7 cellular contexts compared by ENCODE assay signal in the genomic region with DNA sequence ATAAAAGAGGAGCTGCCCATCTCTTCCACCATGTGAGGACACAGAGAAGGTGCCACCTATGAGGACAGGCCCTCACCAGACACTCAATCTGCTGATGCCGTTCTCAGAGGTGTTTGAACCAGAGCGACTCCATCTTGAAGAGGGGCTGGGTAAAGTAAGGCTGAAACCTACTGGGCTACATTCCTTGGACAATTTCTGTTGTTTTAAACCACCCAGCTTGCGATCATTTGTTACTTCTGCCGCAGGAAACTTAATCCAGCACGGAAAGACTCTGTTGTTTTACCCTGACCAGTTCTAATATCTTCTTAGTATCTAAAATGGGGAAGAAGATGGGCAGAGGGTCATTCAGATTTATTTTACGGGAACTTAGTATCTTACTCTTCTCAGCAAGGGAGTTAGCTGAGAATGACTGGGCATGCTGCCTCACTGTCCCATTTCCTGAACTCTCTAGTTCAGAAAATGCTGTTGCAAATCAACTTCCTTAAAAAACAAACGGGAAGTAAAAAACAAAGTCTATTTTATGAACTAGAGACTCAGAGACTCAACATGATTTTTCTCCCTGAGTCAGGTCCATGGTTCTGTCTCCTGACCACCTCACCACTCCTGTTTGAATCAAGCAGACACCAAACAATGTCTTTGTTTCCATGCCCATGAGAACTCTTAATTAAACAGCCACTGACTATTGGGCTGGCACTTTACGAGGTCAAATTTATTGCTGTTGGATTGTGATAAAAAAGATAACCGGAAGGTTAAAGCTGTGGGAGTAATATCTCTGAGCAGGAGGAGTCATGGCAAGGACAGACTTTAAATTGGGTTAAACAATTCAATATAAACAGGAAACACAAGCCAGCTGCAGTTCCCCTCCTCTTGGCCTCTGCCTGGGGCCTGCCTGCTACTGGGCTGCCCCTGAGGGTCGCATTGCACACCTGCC. TPM values are rescaled to one million over a fixed set of nuclear protein-coding genes. Genes with fewer than 3 reads are reported as not detected.
A peak's percentile ranks its signal among the peaks of the same experiment; 100 is the strongest.
DNase-seq lines count a peak whose midpoint lies in the region; ATAC-seq and TF ChIP-seq lines count a peak whose summit lies in the region.

No MANE protein-coding gene starts in this region.

- no CpG with 5 or more reads among the region's 10 CpGs for WGBS in IMR-90 (ENCODE audit: extremely low coverage in 2 of 2, insufficient read length in 1 of 2), 2 experiments
- WGBS in spleen, 5 donors = 30 to 38% (median 36%) methylated on average over 10 of the region's 10 CpGs

- POLR2A ChIA-PET in IMR-90 (lab: Charles Lee; ENCODE audit: unreplicated experiment) = interaction anchor here (0.6 to 1.1 kb wide), 2 partner anchors 41 to 109 kb away, joined by 3 to 6 read pairs; no protein-coding TSS in a partner anchor

- no peak overlapping the region for H3K4ac ChIP-seq in IMR-90 (ENCODE audit: low read depth, low read length)

- H2AFZ ChIP-seq in IMR-90 (replicated peaks; ENCODE audit: low read length, poor library complexity) = no peak overlapping the region

- H3K14ac ChIP-seq in IMR-90 (replicated peaks; ENCODE audit: low read depth, low read length) = no peak overlapping the region

- CTCF ChIA-PET in IMR-90 (lab: Yijun Ruan, JAX) = interaction anchor here (0.6 to 1.0 kb wide), 2 partner anchors 60 to 1692 kb away, joined by 4 read pairs; no protein-coding TSS in a partner anchor

- DNase-seq in IMR-90 (no peak), SIG-M5 treated with dmso at 0.1 percent for 504 hours (lab: John Stamatoyannopoulos, UW; ENCODE audit: unreplicated experiment) (peak; percentile 96), germinal center (ENCODE audit: low spot score) (peak; percentile 14), spleen (peak; percentile 85), DMS 273 (lab: John Stamatoyannopoulos, UW; ENCODE audit: unreplicated experiment) (no peak), NCI-H1105 (lab: John Stamatoyannopoulos, UW) (no peak)
- no peak for DNase-seq in stimulated activated CD4-positive, alpha-beta T cell treated with anti-CD3 and anti-CD28 coated beads, Interleukin-15, amount 100 ng/mL, for 24 hours

- H3K56ac ChIP-seq in IMR-90 (ENCODE audit: extremely low read depth, insufficient read depth, low read length) = no peak overlapping the region

- H3K23ac ChIP-seq in IMR-90 (ENCODE audit: low read depth, low read length) = 0 out of 2 replicates have a peak overlapping the region, but pooled peaks have one; percentile 8

- no peak overlapping the region for H4K91ac ChIP-seq in IMR-90 (ENCODE audit: insufficient read depth, low read depth, low read length)

- H2AK9ac ChIP-seq in IMR-90 (replicated peaks; ENCODE audit: low read depth, low read length, poor library complexity) = no peak overlapping the region

- no peaks in the 10 kb centered on the region for H3K27me3 ChIP-seq in IMR-90 (ENCODE audit: control insufficient read depth, insufficient read depth, low read length)
- no peaks in the 10 kb centered on the region for H3K27me3 ChIP-seq in spleen (replicated peaks in 1 of 7)

- TF ChIP-seq RAD21 in IMR-90 (IDR thresholded peaks at IDR 0.05; ENCODE audit: low read length) = no peak

- H3K9me3 ChIP-seq in IMR-90 (ENCODE audit: control insufficient read depth, insufficient read depth, low read length) (no peaks in the 10 kb centered on the region), spleen (no peaks in the 10 kb centered on the region)

- no peak overlapping the region for H2BK120ac ChIP-seq in IMR-90 (ENCODE audit: low read depth, low read length)

- H3K27ac ChIP-seq in IMR-90 (ENCODE audit: insufficient read depth, low read length) (no peak overlapping the region), spleen (peak overlapping the region; percentile 74 to 95 (median 90))

- ATAC-seq in IMR-90 (ENCODE audit: low read depth) = peak; percentile 68

- H3K4me1 ChIP-seq in IMR-90 (ENCODE audit: control insufficient read depth, insufficient read depth, low read length) (peaks cover 5% of the 10 kb centered on the region), spleen (peaks cover 33 to 98% (median 59%) of the 10 kb centered on the region in 6 donors)

- no peak overlapping the region for H3K4me3 ChIP-seq in IMR-90 (ENCODE audit: insufficient read depth, low read depth, low read length)
- peak overlapping the region in 1 of 8 donors; percentile 19 for H3K4me3 ChIP-seq in spleen

- H2BK20ac ChIP-seq in IMR-90 (ENCODE audit: low read depth, low read length) = no peak overlapping the region

- intact Hi-C loops in IMR-90 (cut with micrococcal nuclease) = no loop called here
- intact Hi-C loops in spleen (cut with DNase I; ENCODE audit: low total_unique reads) = no loop called here

- in situ Hi-C loops in IMR-90 (cut with MboI; ENCODE audit: low sequenced_read_pairs) = no loop called here

- H3K9me1 ChIP-seq in IMR-90 (ENCODE audit: insufficient read depth, low read length) = no peaks in the 10 kb centered on the region

- no peaks in the 10 kb centered on the region for H4K20me1 ChIP-seq in IMR-90 (ENCODE audit: insufficient read depth, low read length)

- BruUV-seq in IMR-90 (replicated peaks; lab: Mats Ljungman, UMichigan) = no TSS peak

- H4K5ac ChIP-seq in IMR-90 (ENCODE audit: low read depth, low read length) = no peak overlapping the region

- dilution Hi-C loops in IMR-90 (cut with HindIII; ENCODE audit: low sequenced_read_pairs, unreplicated experiment) = no loop called here

- no peak overlapping the region for H3K9ac ChIP-seq in IMR-90 (ENCODE audit: low read depth, low read length)

- TF ChIP-seq CTCF in IMR-90 (conservative IDR thresholded peaks at IDR 0.05; ENCODE audit: low read depth, low read length) = no peak
- no peak for TF ChIP-seq CTCF in spleen (IDR thresholded peaks at IDR 0.05 in 8 of 11, conservative IDR thresholded peaks at IDR 0.05 in 3 of 11)

- H2BK5ac ChIP-seq in IMR-90 (ENCODE audit: low read depth, low read length, poor library complexity, severe bottlenecking) = no peak overlapping the region

- H3K36me3 ChIP-seq in IMR-90 (ENCODE audit: control insufficient read depth, insufficient read depth, low read length) = peaks cover 6% of the 10 kb centered on the region; the same call in 1 of the 2 replicates
- H3K36me3 ChIP-seq in spleen = peaks cover 0 to 23% (median 15%) of the 10 kb centered on the region in 6 donors

- H4K8ac ChIP-seq in IMR-90 (ENCODE audit: low read depth in 2 of 2, low read length in 2 of 2) = peak overlapping the region in 1 of 2 experiments; percentile 9; a peak in 1 of 4 replicates

- no peak overlapping the region; the same call in 1 of the 2 replicates for H2AK5ac ChIP-seq in IMR-90 (ENCODE audit: low read depth, low read length)

- TF ChIP-seq POLR2A in IMR-90 (IDR thresholded peaks at IDR 0.05; ENCODE audit: low read depth, low read length) = no peak
- TF ChIP-seq POLR2A in spleen (IDR thresholded peaks at IDR 0.05) = no peak

- H2BK15ac ChIP-seq in IMR-90 (ENCODE audit: low read depth, low read length) = no peak overlapping the region

- no peak overlapping the region for H3K18ac ChIP-seq in IMR-90 (ENCODE audit: low read depth, low read length)

- H3K79me1 ChIP-seq in IMR-90 (ENCODE audit: low read depth in 1 of 2, low read length in 2 of 2) = no peaks in the 10 kb centered on the region

- no peak overlapping the region for H3K4me2 ChIP-seq in IMR-90 (ENCODE audit: low read depth, low read length)

TF ChIP-seq in IMR-90, 13 proteins besides CTCF, POLR2A, EP300 and RAD21:
- TF ChIP-seq MAZ (IDR thresholded peaks at IDR 0.05; ENCODE audit: borderline replicate concordance, low read depth, low read length) (no peak), NFE2L2 (IDR thresholded peaks at IDR 0.05; ENCODE audit: low read depth, low read length) (no peak), MXI1 (IDR thresholded peaks at IDR 0.05; ENCODE audit: borderline replicate concordance, low read depth, low read length) (no peak), MAFK (IDR thresholded peaks at IDR 0.05; ENCODE audit: low read depth, low read length) (no peak), RCOR1 (IDR thresholded peaks at IDR 0.05; ENCODE audit: insufficient replicate concordance, low read length) (no peak), BHLHE40 (IDR thresholded peaks at IDR 0.05; ENCODE audit: low read depth, low read length) (no peak), RFX5 (IDR thresholded peaks at IDR 0.05; ENCODE audit: low read depth, low read length) (no peak), SMC3 (IDR thresholded peaks at IDR 0.05; ENCODE audit: low read depth, low read length) (no peak), CEBPB (IDR thresholded peaks at IDR 0.05; ENCODE audit: low read depth, low read length) (no peak)
- TF ChIP-seq, protein P1, sequence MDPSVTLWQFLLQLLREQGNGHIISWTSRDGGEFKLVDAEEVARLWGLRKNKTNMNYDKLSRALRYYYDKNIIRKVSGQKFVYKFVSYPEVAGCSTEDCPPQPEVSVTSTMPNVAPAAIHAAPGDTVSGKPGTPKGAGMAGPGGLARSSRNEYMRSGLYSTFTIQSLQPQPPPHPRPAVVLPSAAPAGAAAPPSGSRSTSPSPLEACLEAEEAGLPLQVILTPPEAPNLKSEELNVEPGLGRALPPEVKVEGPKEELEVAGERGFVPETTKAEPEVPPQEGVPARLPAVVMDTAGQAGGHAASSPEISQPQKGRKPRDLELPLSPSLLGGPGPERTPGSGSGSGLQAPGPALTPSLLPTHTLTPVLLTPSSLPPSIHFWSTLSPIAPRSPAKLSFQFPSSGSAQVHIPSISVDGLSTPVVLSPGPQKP (IDR thresholded peaks at IDR 0.05; ENCODE audit: borderline replicate concordance, low read depth, low read length) = no peak
- TF ChIP-seq, protein P2, sequence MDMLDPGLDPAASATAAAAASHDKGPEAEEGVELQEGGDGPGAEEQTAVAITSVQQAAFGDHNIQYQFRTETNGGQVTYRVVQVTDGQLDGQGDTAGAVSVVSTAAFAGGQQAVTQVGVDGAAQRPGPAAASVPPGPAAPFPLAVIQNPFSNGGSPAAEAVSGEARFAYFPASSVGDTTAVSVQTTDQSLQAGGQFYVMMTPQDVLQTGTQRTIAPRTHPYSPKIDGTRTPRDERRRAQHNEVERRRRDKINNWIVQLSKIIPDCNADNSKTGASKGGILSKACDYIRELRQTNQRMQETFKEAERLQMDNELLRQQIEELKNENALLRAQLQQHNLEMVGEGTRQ (IDR thresholded peaks at IDR 0.05; ENCODE audit: low read depth, low read length) = no peak

RNA-seq across cellular contexts. Expression of a gene that starts 23.8 kb away (rescaled TPM):
- 9.9 and 12.8 TPM in 2 replicates for total RNA-seq in IMR-90 (2012; rRNA removed)
- 5.9 and 7.8 TPM in 2 replicates for polyA plus RNA-seq in IMR-90 (2012; rRNA removed)
- polyA plus RNA-seq in IMR-90 (2012; cell fraction: cytosol; rRNA removed) = 5.6 and 7.5 TPM in 2 replicates
- 1.5 and 2.8 TPM in 2 replicates for polyA plus RNA-seq in IMR-90 (2012; cell fraction: nucleus; rRNA removed; ENCODE audit: low replicate concordance)
- 10 to 100 TPM; 53.2 to 86.1 (median 75.6) TPM for total RNA-seq in spleen
- polyA plus RNA-seq in spleen = 10 to 100 TPM in 2 of 3 donors, 1 to 10 TPM in 1; 9.2 to 12.8 (median 10.1) TPM

RNA-seq across cellular contexts. Expression of a gene that starts 34.8 kb away (rescaled TPM):
- total RNA-seq in IMR-90 (2012; rRNA removed) (40.8 and 45.2 TPM in 2 replicates), spleen (10 to 100 TPM; 44.1 to 89.7 (median 60.7) TPM)
- polyA plus RNA-seq in IMR-90 (2012; rRNA removed) (19.0 and 20.1 TPM in 2 replicates), spleen (10 to 100 TPM; 25.4 to 29.6 (median 29.3) TPM)
- 14.0 and 20.3 TPM in 2 replicates for polyA plus RNA-seq in IMR-90 (2012; cell fraction: cytosol; rRNA removed)
- polyA plus RNA-seq in IMR-90 (2012; cell fraction: nucleus; rRNA removed; ENCODE audit: low replicate concordance) = 4.2 and 13.3 TPM in 2 replicates

Comparison
In these comparisons a context has a peak if more than half of its experiments do, and no peak if none do; other contexts are left out.
1. DNase-seq: peak in SIG-M5 treated with dmso at 0.1 percent for 504 hours (single experiment), germinal center (single experiment) and spleen (single experiment); none in IMR-90 (single experiment), stimulated activated CD4-positive, alpha-beta T cell treated with anti-CD3 and anti-CD28 coated beads, Interleukin-15, amount 100 ng/mL, for 24 hours (single experiment), DMS 273 (single experiment) and NCI-H1105 (single experiment).